Comparison of ENCODE assay signal across 13 cellular contexts in genomic region chr9:123003467-123003866, GRCh38. TPM values are rescaled to one million over a fixed set of nuclear protein-coding genes. Genes with fewer than 3 reads are reported as not detected.
DNase-seq lines count a peak whose midpoint lies in the region; ATAC-seq, FAIRE-seq and TF ChIP-seq lines count a peak whose summit lies in the region.
"Had no signal": no experiment of that assay in that cellular context is flagged by ENCODE, and none has a peak within 500 bp of the region (broad histone marks: within the 10 kb centered on the region; RNA-seq: fewer than 3 reads in every experiment).

No MANE protein-coding gene starts in this region.

- no peak for FAIRE-seq in A549 (lab: Jason Lieb, UNC)

- no peak for DNase-seq in A549 (ENCODE audit: low read depth in 1 of 2, low spot score in 1 of 2)
- DNase-seq in dedifferentiated amniotic fluid mesenchymal stem cell (ENCODE audit: extremely low spot score): peak; percentile 22
- peak; percentile 45 for DNase-seq in myocyte (ENCODE audit: low read depth)
- DNase-seq in inferior parietal cortex (ENCODE audit: extremely low spot score): no peak
- no peak for DNase-seq in Peyer's patch
- DNase-seq: amniotic stem cell, Caco-2, islet precursor cell, NCI-H446 treated with DMSO at 0.1 percent for 48 hours, posterior cingulate gyrus had no signal

- ATAC-seq in A549: no peak
- ATAC-seq in GM19467 (IDR thresholded peaks at IDR 0.05; ENCODE audit: unreplicated experiment): no peak
- no peak for ATAC-seq in HG02852 (IDR thresholded peaks at IDR 0.05; ENCODE audit: unreplicated experiment)

- no peak overlapping the region for H3K4me3 ChIP-seq in A549
- no peak overlapping the region for H3K4me3 ChIP-seq in HUES6 (ENCODE audit: low read depth, low read length)
- H3K4me3 ChIP-seq in Peyer's patch: no peak overlapping the region

- no peaks in the 10 kb centered on the region for H3K9me3 ChIP-seq in A549
- no peaks in the 10 kb centered on the region for H3K9me3 ChIP-seq in HUES6 (ENCODE audit: control insufficient read depth, insufficient read depth, low read depth, low read length)
- H3K9me3 ChIP-seq in Peyer's patch: no peaks in the 10 kb centered on the region
- H3K9me3 ChIP-seq: Caco-2 had no signal

- CTCF ChIA-PET in A549 (lab: Yijun Ruan, JAX): no interaction called here

- TF ChIP-seq RAD21 in A549 (conservative IDR thresholded peaks at IDR 0.05 in 1 of 2, IDR thresholded peaks at IDR 0.05 in 1 of 2): no peak

- 95% methylated on average over 2 of the region's 2 CpGs for WGBS in A549 (ENCODE audit: missing lambda C conversion rate)

- TF ChIP-seq POLR2A in A549 (IDR thresholded peaks at IDR 0.05; ENCODE audit: low read length) (no peak), Peyer's patch (IDR thresholded peaks at IDR 0.05) (no peak)

- H3K27me3 ChIP-seq in HUES6 (ENCODE audit: control insufficient read depth, insufficient read depth, low read length): no peaks in the 10 kb centered on the region
- H3K27me3 ChIP-seq in Peyer's patch: no peaks in the 10 kb centered on the region

- peaks cover 31% of the 10 kb centered on the region for H3K36me3 ChIP-seq in HUES6 (ENCODE audit: control insufficient read depth, insufficient read depth, low read length)
- H3K36me3 ChIP-seq in Peyer's patch: peaks cover 0 to 24% (median 0%) of the 10 kb centered on the region in 3 donors

- H3K27ac ChIP-seq in A549 (peak overlapping the region in 1 of 2 experiments; percentile 14; a peak in 1 of 6 replicates), HUES6 (ENCODE audit: low read depth, low read length) (peak overlapping the region; percentile 55; the same call in 1 of the 2 replicates), Peyer's patch (no peak overlapping the region)

- H3K4me1 ChIP-seq in A549 (peaks cover 9% of the 10 kb centered on the region; the same call in 2 of the 3 replicates), HUES6 (ENCODE audit: control insufficient read depth, insufficient read depth, low read length) (peaks cover 12% of the 10 kb centered on the region), Peyer's patch (no peaks in the 10 kb centered on the region)

- TF ChIP-seq CTCF in A549 (IDR thresholded peaks at IDR 0.05) (no peak), Peyer's patch (IDR thresholded peaks at IDR 0.05) (no peak)

- no peak overlapping the region for H3K9ac ChIP-seq in HUES6 (ENCODE audit: low read length)

- TF ChIP-seq EP300 in A549 (IDR thresholded peaks at IDR 0.05): no peak

- POLR2A ChIA-PET in A549 (lab: Yijun Ruan, JAX): no interaction called here

- H3K4me2 ChIP-seq in A549: no peak overlapping the region

TF ChIP-seq in A549, 52 proteins besides CTCF, POLR2A, EP300 and RAD21:
- TF ChIP-seq SMC3 (IDR thresholded peaks at IDR 0.05) (no peak), REST (IDR thresholded peaks at IDR 0.05) (no peak), MAFK (IDR thresholded peaks at IDR 0.05; ENCODE audit: partially characterized antibody) (peak; percentile 92), NPAS2 (CRISPR knock-in tag; IDR thresholded peaks at IDR 0.05; ENCODE audit: borderline replicate concordance) (no peak), MAX (IDR thresholded peaks at IDR 0.05) (no peak), ELK1 (IDR thresholded peaks at IDR 0.05; ENCODE audit: low read depth, low read length) (no peak), HMGXB4 (CRISPR knock-in tag; IDR thresholded peaks at IDR 0.05; ENCODE audit: borderline replicate concordance) (no peak), USF2 (IDR thresholded peaks at IDR 0.05) (no peak), HOXA7 (CRISPR knock-in tag; IDR thresholded peaks at IDR 0.05) (no peak), POLR2AphosphoS2 (conservative IDR thresholded peaks at IDR 0.05; ENCODE audit: low read length) (no peak), NFE2L2 (conservative IDR thresholded peaks at IDR 0.05; ENCODE audit: low read length) (peak; percentile 62), BCL3 (IDR thresholded peaks at IDR 0.05) (no peak), RCOR1 (IDR thresholded peaks at IDR 0.05; ENCODE audit: low read depth, low read length) (no peak), JUN (IDR thresholded peaks at IDR 0.05) (no peak), CBX2 (IDR thresholded peaks at IDR 0.05; ENCODE audit: borderline replicate concordance, low read depth) (no peak), HOXB13 (CRISPR knock-in tag; IDR thresholded peaks at IDR 0.05; ENCODE audit: low read depth) (no peak), SREBF2 (IDR thresholded peaks at IDR 0.05) (no peak)

RNA-seq across cellular contexts. Expression of gene GPR21, which starts 30.0 kb away (rescaled TPM):
- polyA plus RNA-seq in A549 (2011; rRNA removed): 0.13 and 0.38 TPM in 2 replicates
- polyA plus RNA-seq in A549 (2012; cell fraction: cytosol; rRNA removed): not detected in 2 replicates
- polyA plus RNA-seq in A549 (2012; cell fraction: nucleus; rRNA removed): 0.20 and 0.34 TPM in 2 replicates
- polyA plus RNA-seq in A549 (2017; fragmentation: RNase III; extraction: RNeasy Plus Mini Kit Qiagen cat#74134 plus additional on column Dnase treatment): not detected in 3 replicates
- 7.3 and 10.2 TPM in 2 replicates for polyA minus RNA-seq in A549 (2011; rRNA and poly(A)+ RNA removed)
- 0.42 TPM in 1 of 2 replicates, not detected in the other for total RNA-seq in myocyte
- 0.25 TPM for polyA plus RNA-seq in myocyte (2012)
- 1 to 10 TPM in 3 of 4 donors, not detected in 1; 1.9 to 2.5 (median 1.9) TPM for total RNA-seq in Peyer's patch

Comparison
In these comparisons a context has a peak if more than half of its experiments do, and no peak if none do; other contexts are left out.
1. DNase-seq: peak in dedifferentiated amniotic fluid mesenchymal stem cell (single experiment) and myocyte (single experiment); none in A549 (0 of 2), inferior parietal cortex (single experiment) and Peyer's patch (0 of 3).